ENCODE assay signal across 33 cellular contexts in genomic region chr7:24341677-24342076, GRCh38. TPM values are rescaled to one million over a fixed set of nuclear protein-coding genes. Genes with fewer than 3 reads are reported as not detected.
"Had no signal": no experiment of that assay in that cellular context is flagged by ENCODE, and none has a peak within 500 bp of the region (broad histone marks: within the 10 kb centered on the region; RNA-seq: fewer than 3 reads in every experiment).

No MANE protein-coding gene starts in this region.

- H3K4me3 Mint-ChIP-seq: activated naive CD8-positive, alpha-beta T cell; activated T-cell treated with anti-CD3 and anti-CD28 coated beads, Interleukin-2, amount 50 U/mL, for 4 hours; endodermal cell; nephron; T-helper 17 cell had no signal

- H3K27ac Mint-ChIP-seq: activated naive CD8-positive, alpha-beta T cell; activated T-helper 2 cell treated with anti-CD3 and anti-CD28 coated beads, Interferon-gamma antibody, Interleukin-2, Interleukin-4, amounts not matched to agents 10 μg/mL and 5 μg/mL and 100 μg/mL, durations not matched to agents 14 hours and 24 hours and 36 hours; endodermal cell; nephron; T-helper 17 cell had no signal

- H3K27me3 ChIP-seq: left lung, ovary, upper lobe of right lung had no signal

- H3K36me3 ChIP-seq: cardiac muscle cell, left lung, neutrophil, ovary, upper lobe of right lung had no signal

- H3K27me3 Mint-ChIP-seq: activated naive CD8-positive, alpha-beta T cell had no signal

- H3K27ac ChIP-seq: cardiac muscle cell, epithelial cell of prostate, hepatocyte, left lung, neutrophil, ovary, psoas muscle, upper lobe of right lung had no signal

- H3K36me3 Mint-ChIP-seq: activated naive CD8-positive, alpha-beta T cell had no signal

- ATAC-seq: activated T-cell treated with anti-CD3 and anti-CD28 coated beads, Interleukin-2, amount 50 U/mL, for 4 hours; left lung; psoas muscle; right cardiac atrium; stimulated activated naive CD8-positive, alpha-beta T cell treated with anti-CD3 and anti-CD28 coated beads, Interleukin-15, Interleukin-2, amounts not matched to agents 100 U/mL and 50 U/mL, for 24 hours; T-helper 17 cell; upper lobe of right lung had no signal

- H3K4me1 ChIP-seq: left lung, psoas muscle, upper lobe of right lung had no signal

- DNase-seq: activated CD4-positive, alpha-beta T cell treated with anti-CD3 and anti-CD28 coated beads for 4 hours; activated CD4-positive, alpha-beta T cell treated with anti-CD3 and anti-CD28 coated beads, Interleukin-2, amount 50 U/mL, for 48 hours; activated CD4-positive, CD25-positive, alpha-beta regulatory T cell; activated CD8-positive, alpha-beta memory T cell treated with anti-CD3 and anti-CD28 coated beads, Interleukin-2, amount 50 U/mL, for 48 hours; activated naive CD4-positive, alpha-beta T cell; activated T-cell treated with anti-CD3 and anti-CD28 coated beads, Interleukin-2, amount 50 U/mL, for 4 hours; amniotic stem cell; cortex of kidney; endodermal cell; foreskin melanocyte; glutamatergic neuron; kidney glomerular epithelial cell; left lung; ovary; right cardiac atrium; stimulated activated CD4-positive, alpha-beta T cell treated with anti-CD3 and anti-CD28 coated beads, Interleukin-12 subunit alpha, Interleukin-12 subunit beta, amount 100 ng/mL, for 4 hours; stimulated activated CD4-positive, alpha-beta T cell treated with anti-CD3 and anti-CD28 coated beads, Interleukin-4, amount 100 ng/mL, for 4 hours; stimulated activated naive CD8-positive, alpha-beta T cell treated with anti-CD3 and anti-CD28 coated beads, Interleukin-15, Interleukin-2, amounts not matched to agents 100 U/mL and 50 U/mL, for 24 hours; T-helper 17 cell; upper lobe of right lung had no signal

- H3K9me3 ChIP-seq: left lung, neutrophil, ovary, psoas muscle, upper lobe of right lung had no signal

- H3K4me3 ChIP-seq: cardiac muscle cell, hepatocyte, left lung, lung, ovary, psoas muscle, upper lobe of right lung had no signal

- H3K9me3 Mint-ChIP-seq: activated T-cell treated with anti-CD3 and anti-CD28 coated beads, Interleukin-2, amount 50 U/mL, for 4 hours; activated T-helper 2 cell treated with anti-CD3 and anti-CD28 coated beads, Interferon-gamma antibody, Interleukin-2, Interleukin-4, amounts not matched to agents 10 μg/mL and 5 μg/mL and 100 μg/mL, durations not matched to agents 14 hours and 24 hours and 36 hours; endodermal cell; nephron had no signal

RNA-seq across cellular contexts. Expression of gene NPY, which starts 57.7 kb away (rescaled TPM):
- total RNA-seq: activated CD8-positive, alpha-beta memory T cell treated with anti-CD3 and anti-CD28 coated beads for 36 hours; activated T-cell treated with anti-CD3 and anti-CD28 coated beads, Interleukin-2, amount 50 U/mL, for 4 hours; activated T-helper 2 cell treated with anti-CD3 and anti-CD28 coated beads, Interferon-gamma antibody, Interleukin-2, Interleukin-4, amounts not matched to agents 10 μg/mL and 5 μg/mL and 100 μg/mL, durations not matched to agents 14 hours and 24 hours and 36 hours; endodermal cell; fibroblast of lung; left lung; lung; myocyte; right cardiac atrium; subcutaneous adipose tissue; T-helper 17 cell; upper lobe of right lung had no signal
